Comparison of ENCODE assay signal across 24 cellular contexts in genomic region chrY:8726616-8727015, GRCh38.
"Had no signal": no experiment of that assay in that cellular context is flagged by ENCODE, and none has a peak within 500 bp of the region (broad histone marks: within the 10 kb centered on the region; RNA-seq: fewer than 3 reads in every experiment).

No MANE protein-coding gene starts in this region.

- DNase-seq: effector CD4-positive, alpha-beta T cell; endodermal cell; glutamatergic neuron; immature natural killer cell; kidney; left colon; left ventricle myocardium superior; mesendoderm; naive B cell; occipital lobe; retina; stimulated activated CD4-positive, alpha-beta T cell treated with anti-CD3 and anti-CD28 coated beads, Interleukin-2, amount 100 ng/mL, for 24 hours; stimulated activated naive CD4-positive, alpha-beta T cell; stomach; thyroid gland; upper lobe of left lung; uterus had no signal

- FAIRE-seq: endothelial cell of umbilical vein, frontal cortex, kidney, pancreas had no signal

- H3K4me1 ChIP-seq: pancreas, prostate gland, stomach, thyroid gland, upper lobe of left lung, uterus had no signal

- H3K27me3 ChIP-seq: pancreas, stomach, thyroid gland, upper lobe of left lung, uterus had no signal

- ATAC-seq: left colon, left ventricle myocardium superior, pancreas, sciatic nerve had no signal

- H3K27ac ChIP-seq: coronary artery, pancreas, prostate gland, skin epidermis, stomach, thyroid gland, upper lobe of left lung, uterus had no signal
